15 cellular contexts compared by ENCODE assay signal in the genomic region with DNA sequence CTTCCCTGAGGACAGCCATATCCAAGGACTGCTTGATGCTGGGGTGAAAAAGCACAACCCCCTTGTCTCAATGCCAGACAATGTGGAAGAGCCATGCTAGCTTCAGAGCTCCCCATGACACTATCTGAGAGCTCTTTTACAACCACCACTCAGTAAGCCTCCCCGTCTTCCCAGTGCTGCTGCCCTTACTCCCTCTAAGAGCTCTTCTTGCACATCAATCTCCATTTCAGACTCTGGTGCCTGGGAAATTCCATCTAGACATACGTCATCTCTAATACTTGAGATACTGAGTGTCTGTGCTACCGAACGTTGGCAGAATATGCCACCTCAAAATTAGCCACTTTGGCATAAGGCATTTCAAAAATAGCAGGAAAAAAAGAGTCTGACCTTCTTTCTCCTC.
DNase-seq lines count a peak whose midpoint lies in the region; ATAC-seq and TF ChIP-seq lines count a peak whose summit lies in the region.
"Had no signal": no experiment of that assay in that cellular context is flagged by ENCODE, and none has a peak within 500 bp of the region (broad histone marks: within the 10 kb centered on the region; RNA-seq: fewer than 3 reads in every experiment).

No MANE protein-coding gene starts in this region.

- in situ Hi-C loops in brain microvascular endothelial cell (cut with HindIII; ENCODE audit: low pct_ligation_motif_present, low sequenced_read_pairs): no loop called here
- in situ Hi-C loops in transverse colon (cut with MboI; ENCODE audit: low pct_ligation_motif_present in 1 of 4, low pct_unique_long_range_greater_than_20kb in 1 of 4, low sequenced_read_pairs in 3 of 4): no loop called here

- TF ChIP-seq EP300 in transverse colon (IDR thresholded peaks at IDR 0.05; ENCODE audit: low read depth): no peak

- TF ChIP-seq CTCF in brain microvascular endothelial cell (IDR thresholded peaks at IDR 0.05; ENCODE audit: low read depth, low read length, missing control alignments) (no peak), lung (IDR thresholded peaks at IDR 0.05; ENCODE audit: control extremely low read depth, extremely low read depth) (no peak), transverse colon (IDR thresholded peaks at IDR 0.05) (no peak)

- H3K4me1 ChIP-seq in lung (ENCODE audit: control insufficient read depth in 2 of 2, insufficient read depth in 2 of 2, low read length in 2 of 2) (peaks cover 3 to 5% of the 10 kb centered on the region in 2 donors), aorta (ENCODE audit: control insufficient read depth in 1 of 2, insufficient read depth in 2 of 2, low read length in 2 of 2) (peaks cover 2 to 8% of the 10 kb centered on the region in 2 donors), transverse colon (no peaks in the 10 kb centered on the region)
- H3K4me1 ChIP-seq: uterus had no signal

- H3K9me3 ChIP-seq in lung (ENCODE audit: control insufficient read depth in 2 of 2, insufficient read depth in 1 of 2, low read length in 1 of 2): no peaks in the 10 kb centered on the region
- no peaks in the 10 kb centered on the region for H3K9me3 ChIP-seq in aorta (ENCODE audit: control insufficient read depth, low read length)
- no peaks in the 10 kb centered on the region for H3K9me3 ChIP-seq in transverse colon
- H3K9me3 ChIP-seq: uterus had no signal

- WGBS in lung, 2 donors: 54 to 69% methylated on average over 4 of the region's 4 CpGs
- WGBS in aorta, 2 donors: 7 to 10% methylated on average over 4 of the region's 4 CpGs
- WGBS in transverse colon (ENCODE audit: low coverage in 1 of 2), 2 donors: 73 to 81% methylated on average over 4 of the region's 4 CpGs

- peak overlapping the region; percentile 85 for H3K27ac ChIP-seq in brain microvascular endothelial cell
- no peak overlapping the region for H3K27ac ChIP-seq in lung (ENCODE audit: low read depth in 1 of 2, low read length in 1 of 2)
- H3K27ac ChIP-seq in aorta (ENCODE audit: low read depth in 1 of 2, low read length in 2 of 2): peak overlapping the region in 1 of 2 donors; percentile 81
- no peak overlapping the region for H3K27ac ChIP-seq in transverse colon
- H3K27ac ChIP-seq: GM23248, uterus had no signal

- TF ChIP-seq POLR2A in transverse colon (IDR thresholded peaks at IDR 0.05): no peak

- intact Hi-C loops in left ventricle myocardium superior (cut with micrococcal nuclease) (no loop called here), cardiac septum (cut with DNase I) (no loop called here), aorta (cut with DNase I) (loop anchor here in 1 of 2 donors (5.0 kb wide), 1 partner anchor 92 kb away; the partner anchor contains the start of gene EDIL3), sciatic nerve (cut with DNase I) (no loop called here), transverse colon (cut with DNase I; ENCODE audit: low total_unique reads) (no loop called here)

- H3K36me3 ChIP-seq in brain microvascular endothelial cell (replicated peaks) (no peaks in the 10 kb centered on the region), lung (ENCODE audit: control insufficient read depth in 2 of 2, insufficient read depth in 2 of 2, low read length in 2 of 2) (no peaks in the 10 kb centered on the region), aorta (ENCODE audit: control insufficient read depth in 1 of 2, insufficient read depth in 2 of 2, low read length in 1 of 2) (no peaks in the 10 kb centered on the region), transverse colon (no peaks in the 10 kb centered on the region)
- H3K36me3 ChIP-seq: uterus had no signal

- H3K27me3 ChIP-seq in brain microvascular endothelial cell (replicated peaks): no peaks in the 10 kb centered on the region
- H3K27me3 ChIP-seq in lung (ENCODE audit: control insufficient read depth, insufficient read depth): no peaks in the 10 kb centered on the region
- no peaks in the 10 kb centered on the region for H3K27me3 ChIP-seq in aorta (ENCODE audit: control insufficient read depth in 1 of 2, insufficient read depth in 2 of 2, low read length in 1 of 2)
- H3K27me3 ChIP-seq in transverse colon: no peaks in the 10 kb centered on the region
- H3K27me3 ChIP-seq: uterus had no signal

- ATAC-seq in left ventricle myocardium superior (peak; percentile 75), lung (ENCODE audit: insufficient read depth, low FRiP score) (peak; percentile 17), aorta (ENCODE audit: low FRiP score) (peak; percentile 36), sciatic nerve (no peak)
- ATAC-seq: activated T-helper 17 cell treated with anti-CD3 and anti-CD28 coated beads, Interleukin-2, amount 50 U/mL, for 72 hours; GM12878; naive thymus-derived CD8-positive, alpha-beta T cell had no signal

- DNase-seq in left ventricle myocardium superior: no peak
- no peak for DNase-seq in cardiac septum (ENCODE audit: low spot score)
- peak; percentile 63 for DNase-seq in brain microvascular endothelial cell
- no peak for DNase-seq in lung (ENCODE audit: low spot score)
- DNase-seq in aorta: no peak
- DNase-seq in sciatic nerve (ENCODE audit: low spot score): no peak
- no peak for DNase-seq in NCI-H146 treated with DMSO at 0.1 percent for 48 hours (lab: John Stamatoyannopoulos, UW; ENCODE audit: unreplicated experiment)
- DNase-seq in transverse colon: no peak
- DNase-seq: activated CD4-positive, alpha-beta T cell treated with anti-CD3 and anti-CD28 coated beads for 4 hours; GM23248; naive thymus-derived CD8-positive, alpha-beta T cell; NCI-H146; uterus had no signal

- H3K4me3 ChIP-seq in brain microvascular endothelial cell (ENCODE audit: low read depth, low read length) (no peak overlapping the region), lung (no peak overlapping the region), aorta (ENCODE audit: low read length in 2 of 2) (peak overlapping the region in 1 of 2 donors; percentile 18), transverse colon (no peak overlapping the region)
- H3K4me3 ChIP-seq: GM12878, GM23248, uterus had no signal
